ENCODE assay signal across 16 cellular contexts in the genomic region with DNA sequence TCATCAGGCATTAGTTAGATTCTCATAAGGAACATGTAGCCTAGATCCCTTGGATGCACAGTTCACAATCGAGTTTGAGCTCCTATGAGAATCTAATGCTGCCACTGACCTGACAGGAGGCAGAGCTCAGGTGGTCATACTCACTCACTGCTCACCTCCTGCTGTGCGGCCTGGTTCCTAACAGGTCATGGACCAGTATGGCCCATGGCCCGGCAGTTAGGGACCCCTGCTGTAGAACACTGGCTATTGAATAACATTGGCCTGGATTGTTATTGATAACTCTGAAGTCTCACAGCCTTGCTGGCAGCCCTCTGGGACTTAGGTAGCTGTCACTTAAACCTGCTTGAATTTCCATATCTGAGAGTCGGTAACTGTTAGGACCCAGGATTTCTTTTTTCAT.
DNase-seq lines count a peak whose midpoint lies in the region; TF ChIP-seq lines count a peak whose summit lies in the region.
"Had no signal": no experiment of that assay in that cellular context is flagged by ENCODE, and none has a peak within 500 bp of the region (broad histone marks: within the 10 kb centered on the region; RNA-seq: fewer than 3 reads in every experiment).

No MANE protein-coding gene starts in this region.

- DNase-seq in caudate nucleus (lab: John Stamatoyannopoulos, UW): no peak
- DNase-seq in islet precursor cell: peak; percentile 33
- peak; percentile 29 for DNase-seq in sigmoid colon
- no peak for DNase-seq in NOMO-1 (lab: John Stamatoyannopoulos, UW; ENCODE audit: unreplicated experiment in 2 of 2)
- no peak for DNase-seq in nucleus accumbens (lab: John Stamatoyannopoulos, UW)
- no peak for DNase-seq in NCI-H524 treated with DMSO at 0.1 percent for 48 hours (lab: John Stamatoyannopoulos, UW)
- no peak for DNase-seq in mesothelial cell of epicardium (ENCODE audit: low spot score in 2 of 2, unreplicated experiment in 2 of 2)
- DNase-seq: Caco-2; CD4-positive, CD25-positive, alpha-beta regulatory T cell; CD8-positive, alpha-beta T cell; DMS153; DND-41; H9 had no signal

- TF ChIP-seq CTCF in sigmoid colon (IDR thresholded peaks at IDR 0.05) (no peak), mesothelial cell of epicardium (IDR thresholded peaks at IDR 0.05; ENCODE audit: unreplicated experiment) (no peak)

- H3K27ac ChIP-seq in caudate nucleus (ENCODE audit: low read depth, low read length): peak overlapping the region; percentile 27
- H3K27ac ChIP-seq in sigmoid colon: no peak overlapping the region
- H3K27ac ChIP-seq: BLaER1, C4-2B had no signal

- intact Hi-C loops in sigmoid colon (cut with DNase I): no loop called here

- H3K9me3 Mint-ChIP-seq in mesothelial cell of epicardium: no peaks in the 10 kb centered on the region
- H3K9me3 Mint-ChIP-seq: CD4-positive, CD25-positive, alpha-beta regulatory T cell; CD8-positive, alpha-beta T cell; H9 had no signal

- H3K27me3 Mint-ChIP-seq in mesothelial cell of epicardium (ENCODE audit: low read depth): no peaks in the 10 kb centered on the region
- H3K27me3 Mint-ChIP-seq: B cell; CD4-positive, CD25-positive, alpha-beta regulatory T cell had no signal

- no peaks in the 10 kb centered on the region for H3K4me1 ChIP-seq in sigmoid colon
- H3K4me1 ChIP-seq: Caco-2 had no signal

- no peak for TF ChIP-seq POLR2A in sigmoid colon (IDR thresholded peaks at IDR 0.05)

- no peak overlapping the region for H3K27ac Mint-ChIP-seq in mesothelial cell of epicardium
- H3K27ac Mint-ChIP-seq: B cell; CD8-positive, alpha-beta T cell; H9 had no signal

- peaks cover 37% of the 10 kb centered on the region for H3K36me3 Mint-ChIP-seq in mesothelial cell of epicardium

- TF ChIP-seq EP300 in sigmoid colon (IDR thresholded peaks at IDR 0.05): no peak

- H3K9me3 ChIP-seq in sigmoid colon: no peaks in the 10 kb centered on the region
- H3K9me3 ChIP-seq: BLaER1, Caco-2 had no signal

- H3K4me3 Mint-ChIP-seq in mesothelial cell of epicardium: no peak overlapping the region
- H3K4me3 Mint-ChIP-seq: B cell; CD4-positive, CD25-positive, alpha-beta regulatory T cell; CD8-positive, alpha-beta T cell; H9 had no signal

- peaks cover 3 to 60% (median 15%) of the 10 kb centered on the region in 4 donors for H3K36me3 ChIP-seq in sigmoid colon

- H3K4me1 Mint-ChIP-seq in mesothelial cell of epicardium: peaks cover 16% of the 10 kb centered on the region
- H3K4me1 Mint-ChIP-seq: B cell had no signal

- H3K4me3 ChIP-seq in sigmoid colon: no peak overlapping the region
- H3K4me3 ChIP-seq: BLaER1 had no signal

- H3K27me3 ChIP-seq in sigmoid colon: no peaks in the 10 kb centered on the region
- H3K27me3 ChIP-seq: BLaER1 had no signal

- 93 to 94% methylated on average over 4 of the region's 4 CpGs for WGBS in sigmoid colon, 2 donors

Comparison
In these comparisons a context has a peak if more than half of its experiments do, and no peak if none do; other contexts are left out.
1. DNase-seq: peak in islet precursor cell (single experiment) and sigmoid colon (single experiment); none in caudate nucleus (0 of 61), NOMO-1 (0 of 2), nucleus accumbens (0 of 56), NCI-H524 treated with DMSO at 0.1 percent for 48 hours (single experiment) and mesothelial cell of epicardium (0 of 2).